ENCODE assay signal across 18 cellular contexts in genomic region chr3:140832883-140833282, GRCh38.
A peak's percentile ranks its signal among the peaks of the same experiment; 100 is the strongest.
DNase-seq lines count a peak whose midpoint lies in the region; ATAC-seq and TF ChIP-seq lines count a peak whose summit lies in the region.
"Had no signal": no experiment of that assay in that cellular context is flagged by ENCODE, and none has a peak within 500 bp of the region (broad histone marks: within the 10 kb centered on the region; RNA-seq: fewer than 3 reads in every experiment).

No MANE protein-coding gene starts in this region.

- peak overlapping the region; percentile 24 for H3K4me3 ChIP-seq in OCI-LY7 (ENCODE audit: low read depth, low read length, poor library complexity, severe bottlenecking)
- H3K4me3 ChIP-seq in smooth muscle cell, result no peak overlapping the region
- H3K4me3 ChIP-seq in right atrium auricular region, result no peak overlapping the region
- H3K4me3 ChIP-seq: gastrocnemius medialis, ovary, testis had no signal

- no peaks in the 10 kb centered on the region for H3K9me3 Mint-ChIP-seq in activated naive CD8-positive, alpha-beta T cell treated with anti-CD3 and anti-CD28 coated beads for 36 hours
- H3K9me3 Mint-ChIP-seq in activated naive CD8-positive, alpha-beta T cell treated with anti-CD3 and anti-CD28 coated beads, Interleukin-2, amount 50 U/mL, for 24 hours, result no peaks in the 10 kb centered on the region
- H3K9me3 Mint-ChIP-seq: central memory CD8-positive, alpha-beta T cell had no signal

- H3K27me3 ChIP-seq in smooth muscle cell (ENCODE audit: low read depth) (peaks cover 8% of the 10 kb centered on the region), right atrium auricular region (no peaks in the 10 kb centered on the region)
- H3K27me3 ChIP-seq: gastrocnemius medialis, ovary, testis had no signal

- H3K79me2 ChIP-seq in OCI-LY7 (ENCODE audit: insufficient read depth, low read depth, low read length) (no peaks in the 10 kb centered on the region), smooth muscle cell (ENCODE audit: low read depth) (no peaks in the 10 kb centered on the region)

- intact Hi-C loops in OCI-LY7 (cut with micrococcal nuclease; ENCODE audit: unreplicated experiment), result no loop called here
- intact Hi-C loops in posterior vena cava (cut with DNase I), result no loop called here

- H3K36me3 Mint-ChIP-seq in activated naive CD8-positive, alpha-beta T cell treated with anti-CD3 and anti-CD28 coated beads for 36 hours, result peaks cover 2% of the 10 kb centered on the region
- H3K36me3 Mint-ChIP-seq in activated naive CD8-positive, alpha-beta T cell treated with anti-CD3 and anti-CD28 coated beads, Interleukin-2, amount 50 U/mL, for 24 hours (ENCODE audit: low read depth), result peaks cover 1% of the 10 kb centered on the region
- H3K36me3 Mint-ChIP-seq: activated naive CD8-positive, alpha-beta T cell had no signal

- H3K9ac ChIP-seq in smooth muscle cell (ENCODE audit: low read depth), result no peak overlapping the region

- H3K4me2 ChIP-seq in OCI-LY7 (ENCODE audit: low read length) (peak overlapping the region; percentile 59), smooth muscle cell (no peak overlapping the region)

- TF ChIP-seq CTCF in OCI-LY7 (conservative IDR thresholded peaks at IDR 0.05; ENCODE audit: low read length) (no peak), smooth muscle cell (IDR thresholded peaks at IDR 0.05; ENCODE audit: borderline replicate concordance, insufficient read depth, poor library complexity, severe bottlenecking) (no peak), right atrium auricular region (IDR thresholded peaks at IDR 0.05) (no peak)

- BruUV-seq in OCI-LY7 (replicated peaks; lab: Mats Ljungman, UMichigan), result no TSS peak

- H3K36me3 ChIP-seq in OCI-LY7 (ENCODE audit: insufficient read depth, low read length) (no peaks in the 10 kb centered on the region), smooth muscle cell (ENCODE audit: low read depth) (no peaks in the 10 kb centered on the region), right atrium auricular region (no peaks in the 10 kb centered on the region)
- H3K36me3 ChIP-seq: gastrocnemius medialis, ovary had no signal

- no peak overlapping the region for H3K27ac Mint-ChIP-seq in activated naive CD8-positive, alpha-beta T cell treated with anti-CD3 and anti-CD28 coated beads for 36 hours
- no peak overlapping the region for H3K27ac Mint-ChIP-seq in activated naive CD8-positive, alpha-beta T cell treated with anti-CD3 and anti-CD28 coated beads, Interleukin-2, amount 50 U/mL, for 24 hours
- H3K27ac Mint-ChIP-seq: activated naive CD8-positive, alpha-beta T cell had no signal

- no peak for DNase-seq in activated naive CD8-positive, alpha-beta T cell treated with anti-CD3 and anti-CD28 coated beads for 36 hours
- no peak for DNase-seq in activated naive CD8-positive, alpha-beta T cell treated with anti-CD3 and anti-CD28 coated beads, Interleukin-2, amount 50 U/mL, for 24 hours
- DNase-seq in OCI-LY7 (ENCODE audit: low spot score) (peak; percentile 73), DMS53 (lab: John Stamatoyannopoulos, UW) (no peak), smooth muscle cell (lab: John Stamatoyannopoulos, UW; ENCODE audit: unreplicated experiment) (no peak), posterior vena cava (ENCODE audit: low spot score) (no peak), right atrium auricular region (ENCODE audit: low spot score) (no peak)
- DNase-seq: ACHN, Caco-2, gastrocnemius medialis, HCEC 1CT, NCI-H1436, NCI-H446 treated with DMSO at 0.1 percent for 48 hours, ovary, testis had no signal

- no peaks in the 10 kb centered on the region for H3K9me3 ChIP-seq in OCI-LY7 (ENCODE audit: low read length)
- H3K9me3 ChIP-seq in smooth muscle cell (replicated peaks; ENCODE audit: low read depth), result no peaks in the 10 kb centered on the region
- no peaks in the 10 kb centered on the region for H3K9me3 ChIP-seq in right atrium auricular region
- H3K9me3 ChIP-seq: Caco-2, gastrocnemius medialis, ovary, testis had no signal

- CTCF ChIA-PET in OCI-LY7 (lab: Charles Lee; ENCODE audit: unreplicated experiment), result no interaction called here

- H4K20me1 ChIP-seq in OCI-LY7 (ENCODE audit: insufficient read depth, low read length) (no peaks in the 10 kb centered on the region), smooth muscle cell (ENCODE audit: low read depth) (no peaks in the 10 kb centered on the region)

- 89% methylated on average over 3 of the region's 3 CpGs for WGBS in smooth muscle cell (ENCODE audit: low lambda C conversion rate)

- POLR2A ChIA-PET in OCI-LY7 (lab: Charles Lee), result interaction anchor here (0.6 to 5.8 kb wide), 12 partner anchors 10 to 273 kb away, joined by 3 to 29 read pairs (median 4); no protein-coding TSS in a partner anchor

- H3K27ac ChIP-seq in OCI-LY7 (ENCODE audit: low read depth, low read length, poor library complexity, severe bottlenecking), result peak overlapping the region; percentile 54
- no peak overlapping the region for H3K27ac ChIP-seq in smooth muscle cell (ENCODE audit: low read depth)
- no peak overlapping the region for H3K27ac ChIP-seq in right atrium auricular region
- H3K27ac ChIP-seq: gastrocnemius medialis, ovary, testis had no signal

- H3K27me3 Mint-ChIP-seq in activated naive CD8-positive, alpha-beta T cell treated with anti-CD3 and anti-CD28 coated beads for 36 hours, result peaks cover 3% of the 10 kb centered on the region
- H3K27me3 Mint-ChIP-seq in activated naive CD8-positive, alpha-beta T cell treated with anti-CD3 and anti-CD28 coated beads, Interleukin-2, amount 50 U/mL, for 24 hours, result peaks cover 5% of the 10 kb centered on the region

- H3K4me3 Mint-ChIP-seq in activated naive CD8-positive, alpha-beta T cell treated with anti-CD3 and anti-CD28 coated beads for 36 hours, result peak overlapping the region; percentile 51
- no peak overlapping the region for H3K4me3 Mint-ChIP-seq in activated naive CD8-positive, alpha-beta T cell treated with anti-CD3 and anti-CD28 coated beads, Interleukin-2, amount 50 U/mL, for 24 hours
- H3K4me3 Mint-ChIP-seq: activated naive CD8-positive, alpha-beta T cell; central memory CD8-positive, alpha-beta T cell had no signal

- H3K4me1 ChIP-seq in OCI-LY7 (ENCODE audit: insufficient read depth, low read length, poor library complexity, severe bottlenecking) (peaks cover 34% of the 10 kb centered on the region), smooth muscle cell (ENCODE audit: low read depth) (no peaks in the 10 kb centered on the region), right atrium auricular region (no peaks in the 10 kb centered on the region)
- H3K4me1 ChIP-seq: Caco-2, gastrocnemius medialis, testis had no signal

- H3K9me2 ChIP-seq in OCI-LY7 (ENCODE audit: insufficient read depth, low read length), result no peaks in the 10 kb centered on the region

- peaks cover 4% of the 10 kb centered on the region for H3K4me1 Mint-ChIP-seq in activated naive CD8-positive, alpha-beta T cell treated with anti-CD3 and anti-CD28 coated beads for 36 hours
- H3K4me1 Mint-ChIP-seq in activated naive CD8-positive, alpha-beta T cell treated with anti-CD3 and anti-CD28 coated beads, Interleukin-2, amount 50 U/mL, for 24 hours, result peaks cover 4% of the 10 kb centered on the region
- H3K4me1 Mint-ChIP-seq: central memory CD8-positive, alpha-beta T cell had no signal

- no peaks in the 10 kb centered on the region for H3F3A ChIP-seq in smooth muscle cell (ENCODE audit: low read depth)

- H2AFZ ChIP-seq in OCI-LY7 (ENCODE audit: low read length) (peak overlapping the region; percentile 97), smooth muscle cell (ENCODE audit: low read depth) (no peak overlapping the region)

- ATAC-seq in activated naive CD8-positive, alpha-beta T cell treated with anti-CD3 and anti-CD28 coated beads, Interleukin-2, amount 50 U/mL, for 24 hours, result no peak
- peak; percentile 65 for ATAC-seq in HG02938 (IDR thresholded peaks at IDR 0.05; ENCODE audit: unreplicated experiment)
- ATAC-seq: gastrocnemius medialis had no signal
